ENCODE assay signal across 13 cellular contexts in genomic region chr3:29759021-29759359, GRCh38.
A peak's percentile ranks its signal among the peaks of the same experiment; 100 is the strongest.
DNase-seq lines count a peak whose midpoint lies in the region; ATAC-seq, FAIRE-seq and TF ChIP-seq lines count a peak whose summit lies in the region.
"Had no signal": no experiment of that assay in that cellular context is flagged by ENCODE, and none has a peak within 500 bp of the region (broad histone marks: within the 10 kb centered on the region; RNA-seq: fewer than 3 reads in every experiment).

No MANE protein-coding gene starts in this region.

- no peak for FAIRE-seq in H54 (lab: Jason Lieb, UNC)
- FAIRE-seq: TTC549 had no signal

- TF ChIP-seq EP300 in esophagus muscularis mucosa (IDR thresholded peaks at IDR 0.05): no peak
- no peak for TF ChIP-seq EP300 in transverse colon (IDR thresholded peaks at IDR 0.05; ENCODE audit: low read depth)

- no peaks in the 10 kb centered on the region for H3K9me3 Mint-ChIP-seq in stimulated activated naive CD8-positive, alpha-beta T cell treated with anti-CD3 and anti-CD28 coated beads, Interleukin-15, amount 100 ng/mL, for 72 hours
- H3K9me3 Mint-ChIP-seq: stimulated activated memory B cell treated with anti-CD40 and anti-IgM and Interleukin-4, amounts not matched to agents 10 μg/mL and 1 μg/mL and 100 μg/mL, for 72 hours had no signal

- no peak overlapping the region for H3K9ac ChIP-seq in muscle layer of colon (ENCODE audit: low read length)

- no peak for ATAC-seq in omental fat pad (ENCODE audit: low FRiP score)
- no peak for ATAC-seq in stimulated activated naive CD8-positive, alpha-beta T cell treated with anti-CD3 and anti-CD28 coated beads, Interleukin-15, amount 100 ng/mL, for 72 hours
- ATAC-seq: stimulated activated memory B cell treated with anti-CD40 and anti-IgM and Interleukin-4, amounts not matched to agents 10 μg/mL and 1 μg/mL and 100 μg/mL, for 72 hours had no signal

- TF ChIP-seq CTCF in Peyer's patch (IDR thresholded peaks at IDR 0.05): no peak
- TF ChIP-seq CTCF in esophagus muscularis mucosa (IDR thresholded peaks at IDR 0.05): no peak
- no peak for TF ChIP-seq CTCF in transverse colon (IDR thresholded peaks at IDR 0.05)
- no peak for TF ChIP-seq CTCF in omental fat pad (IDR thresholded peaks at IDR 0.05)

- no peaks in the 10 kb centered on the region for H3K36me3 ChIP-seq in Peyer's patch
- H3K36me3 ChIP-seq in esophagus muscularis mucosa: no peaks in the 10 kb centered on the region
- no peaks in the 10 kb centered on the region for H3K36me3 ChIP-seq in muscle layer of colon (ENCODE audit: insufficient read depth, low read length)
- H3K36me3 ChIP-seq in transverse colon: no peaks in the 10 kb centered on the region

- in situ Hi-C loops in transverse colon (cut with MboI; ENCODE audit: low pct_ligation_motif_present in 1 of 4, low pct_unique_long_range_greater_than_20kb in 1 of 4, low sequenced_read_pairs in 3 of 4): loop anchor here in 1 of 4 donors (25.0 kb wide), 1 partner anchor 472 kb away; the partner anchor contains the start of gene RBMS3

- 32% methylated on average over 3 of the region's 3 CpGs for WGBS in esophagus muscularis mucosa
- WGBS in transverse colon (ENCODE audit: low coverage in 1 of 2), 2 donors: 51% methylated on average over 3 of the region's 3 CpGs

- H3K4me1 Mint-ChIP-seq in stimulated activated naive CD8-positive, alpha-beta T cell treated with anti-CD3 and anti-CD28 coated beads, Interleukin-15, amount 100 ng/mL, for 72 hours: no peaks in the 10 kb centered on the region
- H3K4me1 Mint-ChIP-seq: stimulated activated memory B cell treated with anti-CD40 and anti-IgM and Interleukin-4, amounts not matched to agents 10 μg/mL and 1 μg/mL and 100 μg/mL, for 72 hours had no signal

- no peaks in the 10 kb centered on the region for H3K4me1 ChIP-seq in Peyer's patch
- H3K4me1 ChIP-seq in esophagus muscularis mucosa: peaks cover 35 to 62% (median 55%) of the 10 kb centered on the region in 4 donors
- H3K4me1 ChIP-seq in muscle layer of colon (ENCODE audit: insufficient read depth, low read length): peaks cover 32% of the 10 kb centered on the region
- H3K4me1 ChIP-seq in transverse colon: peaks cover 0 to 38% (median 4%) of the 10 kb centered on the region in 4 donors

- H3K27me3 ChIP-seq in Peyer's patch: no peaks in the 10 kb centered on the region
- H3K27me3 ChIP-seq in esophagus muscularis mucosa: no peaks in the 10 kb centered on the region
- no peaks in the 10 kb centered on the region for H3K27me3 ChIP-seq in muscle layer of colon (ENCODE audit: control insufficient read depth in 1 of 2, insufficient read depth in 2 of 2, low read length in 2 of 2)
- H3K27me3 ChIP-seq in transverse colon: no peaks in the 10 kb centered on the region

- peak overlapping the region; percentile 2 to 63 (median 42) for H3K27ac ChIP-seq in Peyer's patch
- H3K27ac ChIP-seq in esophagus muscularis mucosa (replicated peaks in 1 of 4): peak overlapping the region; percentile 62 to 78 (median 70)
- H3K27ac ChIP-seq in muscle layer of colon (ENCODE audit: low read depth, low read length): peak overlapping the region; percentile 29
- peak overlapping the region; percentile 44 to 70 (median 62) for H3K27ac ChIP-seq in transverse colon

- intact Hi-C loops in esophagus muscularis mucosa (cut with DNase I) (loop anchor here (5.0 kb wide), 2 partner anchors 232 to 477 kb away; partner anchors contain the start of gene RBMS3), transverse colon (cut with DNase I; ENCODE audit: low total_unique reads) (loop anchor here (10.0 kb wide), 1 partner anchor 234 kb away; no protein-coding TSS in a partner anchor)

- H3K4me3 ChIP-seq in Peyer's patch (no peak overlapping the region), esophagus muscularis mucosa (peak overlapping the region in 2 of 4 donors; percentile 6 to 17), muscle layer of colon (ENCODE audit: low read depth in 1 of 2, low read length in 2 of 2) (peak overlapping the region in 1 of 2 donors; percentile 29), transverse colon (no peak overlapping the region)

- TF ChIP-seq POLR2A in Peyer's patch (IDR thresholded peaks at IDR 0.05) (no peak), esophagus muscularis mucosa (IDR thresholded peaks at IDR 0.05; ENCODE audit: low read depth) (no peak), transverse colon (IDR thresholded peaks at IDR 0.05) (no peak), H54 (IDR thresholded peaks at IDR 0.05; ENCODE audit: low read depth, low read length) (no peak)

- no peaks in the 10 kb centered on the region for H3K9me3 ChIP-seq in Peyer's patch
- no peaks in the 10 kb centered on the region for H3K9me3 ChIP-seq in esophagus muscularis mucosa
- no peaks in the 10 kb centered on the region for H3K9me3 ChIP-seq in muscle layer of colon (ENCODE audit: low read length)
- H3K9me3 ChIP-seq in transverse colon: no peaks in the 10 kb centered on the region

- no peak for DNase-seq in Peyer's patch
- DNase-seq in esophagus muscularis mucosa (ENCODE audit: extremely low spot score): no peak
- DNase-seq in transverse colon: no peak
- no peak for DNase-seq in omental fat pad (ENCODE audit: low spot score)
- no peak for DNase-seq in stimulated activated naive CD8-positive, alpha-beta T cell treated with anti-CD3 and anti-CD28 coated beads, Interleukin-15, amount 100 ng/mL, for 72 hours
- DNase-seq in H54 (ENCODE audit: insufficient read length, low spot score): no peak
- no peak for DNase-seq in anterior cingulate cortex (lab: John Stamatoyannopoulos, UW)
- DNase-seq: activated T-cell treated with anti-CD3 and anti-CD28 coated beads, Interleukin-2, amount 50 U/mL, for 1 hour; DND-41; MM.1S had no signal

- no peak overlapping the region for H3K27ac Mint-ChIP-seq in stimulated activated naive CD8-positive, alpha-beta T cell treated with anti-CD3 and anti-CD28 coated beads, Interleukin-15, amount 100 ng/mL, for 72 hours
- H3K27ac Mint-ChIP-seq: stimulated activated memory B cell treated with anti-CD40 and anti-IgM and Interleukin-4, amounts not matched to agents 10 μg/mL and 1 μg/mL and 100 μg/mL, for 72 hours had no signal

- no peak overlapping the region for H3K4me3 Mint-ChIP-seq in stimulated activated naive CD8-positive, alpha-beta T cell treated with anti-CD3 and anti-CD28 coated beads, Interleukin-15, amount 100 ng/mL, for 72 hours
- H3K4me3 Mint-ChIP-seq: stimulated activated memory B cell treated with anti-CD40 and anti-IgM and Interleukin-4, amounts not matched to agents 10 μg/mL and 1 μg/mL and 100 μg/mL, for 72 hours had no signal

- H3K27me3 Mint-ChIP-seq in stimulated activated naive CD8-positive, alpha-beta T cell treated with anti-CD3 and anti-CD28 coated beads, Interleukin-15, amount 100 ng/mL, for 72 hours: no peaks in the 10 kb centered on the region
- H3K27me3 Mint-ChIP-seq: stimulated activated memory B cell treated with anti-CD40 and anti-IgM and Interleukin-4, amounts not matched to agents 10 μg/mL and 1 μg/mL and 100 μg/mL, for 72 hours had no signal
